In genomic region chr12:123232807-123233504, GRCh38 we compare ENCODE assay signal across 1 cellular context.
TF ChIP-seq lines count a peak whose summit lies in the region.

Gene MPHOSPH9 (minus strand): TSS chr12:123233141. CDS start chr12:123230364, 2,777 bp downstream.
Gene MTRFR (plus strand): TSS chr12:123233436. CDS start chr12:123253675, 20,239 bp downstream.

TF ChIP-seq in HepG2, 621 proteins besides CTCF, POLR2A, EP300 and RAD21 (continued from another document and continues in another):
- TF ChIP-seq PREB (CRISPR knock-in tag; IDR thresholded peaks at IDR 0.05) = no peak
- peak; percentile 92 for TF ChIP-seq ZNF451 (CRISPR knock-in tag; IDR thresholded peaks at IDR 0.05)
- no peak for TF ChIP-seq ZZZ3 (CRISPR knock-in tag; IDR thresholded peaks at IDR 0.05; ENCODE audit: borderline replicate concordance)
- no peak; the same call in 1 of the 2 replicates for TF ChIP-seq MXD1 (CRISPR knock-in tag; IDR thresholded peaks at IDR 0.05)
- no peak for TF ChIP-seq ZSCAN29 (CRISPR knock-in tag; conservative IDR thresholded peaks at IDR 0.05)
- peak; percentile 75 for TF ChIP-seq ZNF350 (CRISPR knock-in tag; IDR thresholded peaks at IDR 0.05; ENCODE audit: borderline replicate concordance, low read depth)
- 0 out of 2 replicates have a peak, but pooled peaks have one; percentile 22 for TF ChIP-seq ZMAT5 (CRISPR knock-in tag; IDR thresholded peaks at IDR 0.05; ENCODE audit: borderline replicate concordance, low read depth)
- TF ChIP-seq GLI4 (CRISPR knock-in tag; IDR thresholded peaks at IDR 0.05; ENCODE audit: borderline replicate concordance) = no peak; the same call in 1 of the 2 replicates
- peak in 1 of 2 experiments; percentile 62; a peak in 1 of 4 replicates for TF ChIP-seq NR2F1 (CRISPR knock-in tag; IDR thresholded peaks at IDR 0.05)
- peak; percentile 76 for TF ChIP-seq ZNF574 (CRISPR knock-in tag; IDR thresholded peaks at IDR 0.05)
- TF ChIP-seq ZNF10 (CRISPR knock-in tag; IDR thresholded peaks at IDR 0.05; ENCODE audit: borderline replicate concordance, low read depth) = no peak
- 0 out of 2 replicates have a peak, but pooled peaks have one; percentile 72 for TF ChIP-seq ZHX1 (CRISPR knock-in tag; IDR thresholded peaks at IDR 0.05; ENCODE audit: low read depth)
- TF ChIP-seq AKNA (CRISPR knock-in tag; IDR thresholded peaks at IDR 0.05; ENCODE audit: borderline replicate concordance) = 0 out of 2 replicates have a peak, but pooled peaks have one; percentile 76
- TF ChIP-seq ZMYM4 (CRISPR knock-in tag; IDR thresholded peaks at IDR 0.05) = peak; percentile 86
- TF ChIP-seq ZNF564 (CRISPR knock-in tag; IDR thresholded peaks at IDR 0.05) = peak; percentile 87; the same call in 1 of the 2 replicates
- no peak for TF ChIP-seq MAFF (IDR thresholded peaks at IDR 0.05; ENCODE audit: low read depth, low read length)
- TF ChIP-seq JDP2 (CRISPR knock-in tag; IDR thresholded peaks at IDR 0.05; ENCODE audit: borderline replicate concordance) = no peak
- TF ChIP-seq ZNF550 (CRISPR knock-in tag; IDR thresholded peaks at IDR 0.05; ENCODE audit: borderline replicate concordance) = peak; percentile 94; the same call in 1 of the 2 replicates
- TF ChIP-seq ERF (CRISPR knock-in tag; IDR thresholded peaks at IDR 0.05) = peak; percentile 88
- no peak; the same call in 1 of the 2 replicates for TF ChIP-seq TOE1 (CRISPR knock-in tag; IDR thresholded peaks at IDR 0.05)
- no peak; the same call in 1 of the 2 replicates for TF ChIP-seq MAZ (IDR thresholded peaks at IDR 0.05; ENCODE audit: borderline replicate concordance, low read depth, low read length)
- TF ChIP-seq MAZ (CRISPR knock-in tag; IDR thresholded peaks at IDR 0.05; ENCODE audit: low read depth) = peak; percentile 62
- TF ChIP-seq HINFP (CRISPR knock-in tag; IDR thresholded peaks at IDR 0.05; ENCODE audit: low read depth) = no peak
- no peak for TF ChIP-seq ZNF530 (CRISPR knock-in tag; IDR thresholded peaks at IDR 0.05; ENCODE audit: low read depth)
- TF ChIP-seq MBD4 (IDR thresholded peaks at IDR 0.05; ENCODE audit: borderline replicate concordance, low read length) = no peak
- TF ChIP-seq SALL2 (CRISPR knock-in tag; IDR thresholded peaks at IDR 0.05) = peak; percentile 59; the same call in 1 of the 2 replicates
- TF ChIP-seq SMARCC2 (IDR thresholded peaks at IDR 0.05) = no peak
- TF ChIP-seq SSRP1 (CRISPR knock-in tag; IDR thresholded peaks at IDR 0.05) = no peak; the same call in 1 of the 2 replicates
- TF ChIP-seq ZNF569 (CRISPR knock-in tag; IDR thresholded peaks at IDR 0.05; ENCODE audit: borderline replicate concordance) = no peak
- peak; percentile 57; the same call in 1 of the 2 replicates for TF ChIP-seq ZNF639 (CRISPR knock-in tag; conservative IDR thresholded peaks at IDR 0.05)
- no peak for TF ChIP-seq PRPF4 (IDR thresholded peaks at IDR 0.05; ENCODE audit: low read depth, low read length, poor library complexity, severe bottlenecking)
- 0 out of 2 replicates have a peak, but pooled peaks have one; percentile 64 for TF ChIP-seq TOPORS (CRISPR knock-in tag; IDR thresholded peaks at IDR 0.05)
- peak; percentile 88 for TF ChIP-seq YEATS2 (CRISPR knock-in tag; IDR thresholded peaks at IDR 0.05; ENCODE audit: borderline replicate concordance)
- no peak for TF ChIP-seq ATRX (CRISPR knock-in tag; IDR thresholded peaks at IDR 0.05; ENCODE audit: borderline replicate concordance)
- TF ChIP-seq ZNF781 (CRISPR knock-in tag; IDR thresholded peaks at IDR 0.05; ENCODE audit: borderline replicate concordance, not compliant biosample characterization) = peak; percentile 78
- TF ChIP-seq TP53 (CRISPR knock-in tag; conservative IDR thresholded peaks at IDR 0.05) = 0 out of 2 replicates have a peak, but pooled peaks have one; percentile 71
- peak; percentile 82 for TF ChIP-seq ZFP91 (CRISPR knock-in tag; IDR thresholded peaks at IDR 0.05; ENCODE audit: borderline replicate concordance)
- no peak for TF ChIP-seq FOXP1 (IDR thresholded peaks at IDR 0.05)
- TF ChIP-seq FOXP1 (CRISPR knock-in tag; IDR thresholded peaks at IDR 0.05) = no peak
- TF ChIP-seq ATF5 (CRISPR knock-in tag; IDR thresholded peaks at IDR 0.05; ENCODE audit: low read depth) = no peak
- peak; percentile 78; the same call in 1 of the 2 replicates for TF ChIP-seq MAF1 (CRISPR knock-in tag; IDR thresholded peaks at IDR 0.05; ENCODE audit: borderline replicate concordance)
- TF ChIP-seq ZNF775 (CRISPR knock-in tag; IDR thresholded peaks at IDR 0.05; ENCODE audit: borderline replicate concordance) = no peak
- no peak for TF ChIP-seq MAFG (CRISPR knock-in tag; IDR thresholded peaks at IDR 0.05)
